In the genomic region with DNA sequence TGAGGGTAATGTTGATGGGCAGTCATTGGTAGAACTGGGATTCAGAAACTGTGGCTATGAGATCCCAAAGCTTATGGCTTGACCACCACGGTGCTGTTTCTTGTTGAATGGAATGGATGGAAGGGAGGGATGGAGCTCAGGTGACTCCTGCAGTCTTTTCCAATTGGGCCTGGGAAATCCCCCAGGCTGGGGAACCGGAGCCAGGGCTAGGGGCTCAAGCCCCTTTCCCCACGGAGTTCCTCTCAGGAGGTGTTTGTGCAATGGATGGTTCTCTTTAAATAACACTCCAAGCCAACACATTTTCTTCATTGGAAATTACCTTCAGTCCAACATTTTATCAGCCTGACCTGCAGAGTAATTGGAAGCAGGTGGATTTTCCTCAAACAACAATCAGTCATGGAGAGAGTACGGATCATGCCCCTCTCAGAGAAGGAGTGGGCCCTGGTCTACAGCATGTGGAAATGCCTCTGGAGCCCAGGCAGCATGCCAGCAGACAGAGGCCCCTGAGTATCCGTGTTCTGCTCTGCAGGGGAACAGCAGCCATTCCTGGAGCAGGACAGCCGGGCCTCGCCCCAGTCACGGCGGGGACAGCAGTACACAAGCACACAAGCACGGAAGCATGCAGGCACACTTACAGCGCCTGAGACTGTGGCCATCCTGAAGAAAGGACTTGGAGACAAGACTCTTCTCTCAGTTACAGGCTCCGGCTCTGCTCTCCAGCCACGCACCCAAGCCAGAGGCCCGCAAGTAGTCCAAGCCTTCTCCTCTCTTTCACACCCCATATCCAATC, we compare ENCODE assay signal across 15 cellular contexts.
"Had no signal": no experiment of that assay in that cellular context is flagged by ENCODE, and none has a peak within 500 bp of the region (broad histone marks: within the 10 kb centered on the region; RNA-seq: fewer than 3 reads in every experiment).

No MANE protein-coding gene starts in this region.

- H3K27me3 ChIP-seq: colonic mucosa, neutrophil, suprapubic skin, thyroid gland, upper lobe of left lung had no signal

- H3K9me3 ChIP-seq: colonic mucosa, neutrophil, suprapubic skin, thyroid gland, upper lobe of left lung had no signal

- H3K4me1 ChIP-seq: colonic mucosa, foreskin keratinocyte, suprapubic skin, thyroid gland, upper lobe of left lung had no signal

- H3K4me3 ChIP-seq: colonic mucosa, suprapubic skin, thyroid gland, upper lobe of left lung had no signal

- H3K4me3 Mint-ChIP-seq: endodermal cell, nephron progenitor cell had no signal

- H3K27ac Mint-ChIP-seq: endodermal cell, nephron progenitor cell had no signal

- ATAC-seq: foreskin keratinocyte had no signal

- H3K27ac ChIP-seq: colonic mucosa, foreskin keratinocyte, neutrophil, suprapubic skin, thyroid gland, upper lobe of left lung had no signal

- DNase-seq: effector CD4-positive, alpha-beta T cell; endodermal cell; erythroblast; foreskin keratinocyte; kidney; mammary epithelial cell; nephron progenitor cell; posterior cingulate gyrus; stimulated activated CD4-positive, alpha-beta T cell treated with anti-CD3 and anti-CD28 coated beads, Interleukin-12 subunit alpha, Interleukin-12 subunit beta, amount 100 ng/mL, for 4 hours; stimulated activated naive CD4-positive, alpha-beta T cell treated with Interleukin-2 at 50 U/mL for 16 hours; thyroid gland had no signal

- H3K36me3 ChIP-seq: colonic mucosa, neutrophil, suprapubic skin, thyroid gland, upper lobe of left lung had no signal
